ENCODE assay signal across 11 cellular contexts in the genomic region with DNA sequence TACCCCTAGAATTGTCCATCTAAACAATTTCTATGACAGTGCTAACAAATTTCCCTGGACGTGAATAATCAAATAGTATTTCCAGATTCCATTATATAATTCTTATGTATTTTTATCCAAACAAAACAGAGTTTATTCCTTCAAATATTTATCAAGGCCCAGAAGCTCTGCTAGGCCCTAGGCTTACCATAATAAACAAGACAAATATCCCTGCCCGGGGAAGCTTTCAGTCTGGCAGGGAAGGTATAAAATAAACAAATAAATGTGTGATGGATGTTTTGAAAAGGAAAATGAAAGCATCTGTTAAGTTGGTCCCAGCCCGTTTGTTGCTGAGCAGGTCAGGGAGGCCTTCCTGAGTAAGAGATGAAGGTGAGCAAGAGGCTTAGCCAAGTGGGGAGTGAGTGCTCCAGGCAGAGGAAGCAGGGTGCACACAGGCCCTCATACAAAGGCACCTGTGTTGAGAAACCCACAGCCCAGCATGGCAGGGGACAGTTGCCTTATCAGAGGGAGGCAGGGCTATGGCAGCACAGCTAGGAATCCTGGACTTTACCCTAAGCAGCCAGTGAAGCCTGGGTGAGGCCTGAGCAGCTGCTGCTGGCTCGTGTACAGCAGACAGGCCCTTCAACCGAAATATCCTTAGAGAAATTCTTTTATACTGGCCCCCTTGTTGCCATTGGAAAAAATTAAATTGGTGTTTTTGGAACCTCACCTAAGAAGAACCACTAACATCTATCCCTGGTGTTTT. TPM values are rescaled to one million over a fixed set of nuclear protein-coding genes. Genes with fewer than 3 reads are reported as not detected.
DNase-seq lines count a peak whose midpoint lies in the region; ATAC-seq and TF ChIP-seq lines count a peak whose summit lies in the region.
"Had no signal": no experiment of that assay in that cellular context is flagged by ENCODE, and none has a peak within 500 bp of the region (broad histone marks: within the 10 kb centered on the region; RNA-seq: fewer than 3 reads in every experiment).

No MANE protein-coding gene starts in this region.

- intact Hi-C loops in colonic mucosa (cut with DNase I) = no loop called here
- intact Hi-C loops in testis (cut with DNase I; ENCODE audit: low total_unique reads) = no loop called here

- 85 to 88% methylated on average over 5 of the region's 5 CpGs for WGBS in testis, 2 donors

- TF ChIP-seq POLR2A in testis (IDR thresholded peaks at IDR 0.05) = no peak

- no peaks in the 10 kb centered on the region for H3K27me3 ChIP-seq in AG04450 (ENCODE audit: control insufficient read depth, insufficient read depth, low read length)
- H3K27me3 ChIP-seq in colonic mucosa = no peaks in the 10 kb centered on the region
- no peaks in the 10 kb centered on the region for H3K27me3 ChIP-seq in mucosa of rectum (ENCODE audit: control insufficient read depth in 2 of 2, insufficient read depth in 2 of 2, low read length in 2 of 2)
- no peaks in the 10 kb centered on the region for H3K27me3 ChIP-seq in testis

- DNase-seq in AG04450 (ENCODE audit: low read depth, low spot score) (no peak), HuH-7 (ENCODE audit: low spot score) (peak; percentile 83), colonic mucosa (peak; percentile 79), SHP77 treated with DMSO at 0.1 percent for 48 hours (lab: John Stamatoyannopoulos, UW) (no peak), testis (no peak), hippocampal formation (lab: John Stamatoyannopoulos, UW) (no peak)
- DNase-seq: NCI-H2029, psoas muscle, WERI-Rb-1 had no signal

- H3K27ac ChIP-seq in AG04450 (ENCODE audit: low read depth, low read length) (peak overlapping the region; percentile 49), colonic mucosa (peak overlapping the region; percentile 77), mucosa of rectum (ENCODE audit: low read depth in 2 of 2, low read length in 2 of 2) (peak overlapping the region; percentile 86 to 93), testis (no peak overlapping the region)
- H3K27ac ChIP-seq: psoas muscle, WERI-Rb-1 had no signal

- TF ChIP-seq CTCF in AG04450 (IDR thresholded peaks at IDR 0.05; ENCODE audit: low read depth, low read length) (no peak), colonic mucosa (IDR thresholded peaks at IDR 0.05) (no peak), testis (IDR thresholded peaks at IDR 0.05) (no peak)

- no peak for ATAC-seq in HG02623 (IDR thresholded peaks at IDR 0.05; ENCODE audit: unreplicated experiment)
- ATAC-seq: psoas muscle had no signal

- POLR2A ChIA-PET in AG04450 (lab: Yijun Ruan, JAX) = interaction anchor here (0.5 to 0.7 kb wide), 3 partner anchors 9 to 30 kb away, joined by 3 to 5 read pairs (median 3); no protein-coding TSS in a partner anchor

- CTCF ChIA-PET in AG04450 (lab: Charles Lee) = interaction anchor here (0.6 to 2.0 kb wide), 2 partner anchors 74 to 235 kb away, joined by 7 read pairs; no protein-coding TSS in a partner anchor

- H3K4me1 ChIP-seq in colonic mucosa = no peaks in the 10 kb centered on the region
- peaks cover 17 to 21% of the 10 kb centered on the region in 2 donors for H3K4me1 ChIP-seq in mucosa of rectum (ENCODE audit: control insufficient read depth in 2 of 2, insufficient read depth in 2 of 2, low read length in 2 of 2)
- no peaks in the 10 kb centered on the region for H3K4me1 ChIP-seq in testis
- H3K4me1 ChIP-seq: psoas muscle had no signal

- H3K4me3 ChIP-seq in AG04450 (ENCODE audit: low read depth, low read length) (no peak overlapping the region), colonic mucosa (no peak overlapping the region), mucosa of rectum (ENCODE audit: low read length in 2 of 2) (peak overlapping the region; percentile 41 to 67), testis (no peak overlapping the region)
- H3K4me3 ChIP-seq: psoas muscle had no signal

- peak overlapping the region in 1 of 2 donors; percentile 35 for H3K9ac ChIP-seq in colonic mucosa (ENCODE audit: low read depth in 2 of 2, low read length in 2 of 2)
- H3K9ac ChIP-seq in mucosa of rectum (ENCODE audit: low read depth in 1 of 2, low read length in 2 of 2) = peak overlapping the region; percentile 47 to 55

- H3K36me3 ChIP-seq in colonic mucosa (no peaks in the 10 kb centered on the region), mucosa of rectum (ENCODE audit: control insufficient read depth in 2 of 2, insufficient read depth in 2 of 2, low read length in 2 of 2) (no peaks in the 10 kb centered on the region), testis (ENCODE audit: low read depth, missing control alignments) (no peaks in the 10 kb centered on the region)

- H3K9me3 ChIP-seq in AG04450 (ENCODE audit: control insufficient read depth, insufficient read depth, low read length) (no peaks in the 10 kb centered on the region), colonic mucosa (no peaks in the 10 kb centered on the region), mucosa of rectum (ENCODE audit: control insufficient read depth in 2 of 2, low read length in 2 of 2) (no peaks in the 10 kb centered on the region), testis (no peaks in the 10 kb centered on the region)
- H3K9me3 ChIP-seq: psoas muscle had no signal

RNA-seq across cellular contexts. Expression of gene SLC35D2, which starts 7.7 kb away (rescaled TPM):
- polyA plus RNA-seq in AG04450 (2011; rRNA removed) = 18.1 and 24.1 TPM in 2 replicates
- polyA minus RNA-seq in AG04450 (2011; rRNA and poly(A)+ RNA removed) = 8.7 and 12.2 TPM in 2 replicates
- total RNA-seq in colonic mucosa = 10 to 100 TPM; 57.8 to 95.0 TPM
- 10 to 100 TPM; 26.5 to 34.2 TPM for total RNA-seq in testis
- polyA plus RNA-seq in testis (ENCODE audit: insufficient read depth, low read depth, low replicate concordance) = 18.4 TPM

RNA-seq across cellular contexts. Expression of gene ZNF367, which starts 27.0 kb away (rescaled TPM):
- polyA plus RNA-seq in AG04450 (2011; rRNA removed) (0.36 and 0.60 TPM in 2 replicates), testis (ENCODE audit: insufficient read depth, low read depth, low replicate concordance) (11.3 TPM)
- 0.69 and 0.74 TPM in 2 replicates for polyA minus RNA-seq in AG04450 (2011; rRNA and poly(A)+ RNA removed)
- total RNA-seq in colonic mucosa (10 to 100 TPM in 1 of 2 donors, 1 to 10 TPM in 1; 3.6 to 18.9 TPM), testis (10 to 100 TPM in 1 of 2 donors, 1 to 10 TPM in 1; 6.9 to 10.6 TPM)

RNA-seq across cellular contexts. Expression of gene HABP4, which starts 58.8 kb away (rescaled TPM):
- polyA plus RNA-seq in AG04450 (2011; rRNA removed) = 8.9 and 10.8 TPM in 2 replicates
- 2.7 and 4.2 TPM in 2 replicates for polyA minus RNA-seq in AG04450 (2011; rRNA and poly(A)+ RNA removed)
- total RNA-seq in colonic mucosa = 1 to 10 TPM; 2.8 to 4.4 TPM
- total RNA-seq in testis = 10 to 100 TPM; 30.6 to 67.2 TPM
- polyA plus RNA-seq in testis (ENCODE audit: insufficient read depth, low read depth, low replicate concordance) = 46.9 TPM

Comparison
In these comparisons a context has a peak if more than half of its experiments do, and no peak if none do; other contexts are left out.
1. DNase-seq: peak in HuH-7 (single experiment) and colonic mucosa (single experiment); none in AG04450 (single experiment), SHP77 treated with DMSO at 0.1 percent for 48 hours (single experiment), testis (single experiment) and hippocampal formation (0 of 2).
2. H3K27ac ChIP-seq: peak in AG04450 (single experiment), colonic mucosa (single experiment) and mucosa of rectum (2 of 2); none in testis (0 of 2).
3. H3K4me3 ChIP-seq: peak in mucosa of rectum (2 of 2); none in AG04450 (single experiment), colonic mucosa (single experiment) and testis (0 of 2).
4. RNA of gene HABP4, which starts 58.8 kb away (total RNA-seq): 30.6 to 67.2 TPM in testis; 2.8 to 4.4 TPM in colonic mucosa; every median in the first group is over 4 times any median in the second.